Comparison of ENCODE assay signal across 8 cellular contexts in genomic region chr11:64146036-64146943, GRCh38. TPM values are rescaled to one million over a fixed set of nuclear protein-coding genes. Genes with fewer than 3 reads are reported as not detected.
A peak's percentile ranks its signal among the peaks of the same experiment; 100 is the strongest.
DNase-seq lines count a peak whose midpoint lies in the region; ATAC-seq and TF ChIP-seq lines count a peak whose summit lies in the region.

No MANE protein-coding gene starts in this region.

- H3K4me2 ChIP-seq in Loucy (ENCODE audit: low read depth, low read length, poor library complexity, severe bottlenecking): no peak overlapping the region

- no peaks in the 10 kb centered on the region for H3F3A ChIP-seq in Loucy (ENCODE audit: low read depth)

- peak; percentile 81 for TF ChIP-seq CTCF in Loucy (conservative IDR thresholded peaks at IDR 0.05; ENCODE audit: low read length)

- no peak overlapping the region for H3K9ac ChIP-seq in Loucy (ENCODE audit: low read depth, low read length, poor library complexity, severe bottlenecking)

- no peaks in the 10 kb centered on the region for H3K79me2 ChIP-seq in Loucy (ENCODE audit: insufficient read depth, low read length)

- H3K9me2 ChIP-seq in Loucy (replicated peaks; ENCODE audit: low read depth, low read length): no peaks in the 10 kb centered on the region

- H3K27me3 ChIP-seq in Loucy (ENCODE audit: insufficient read depth, low read length, poor library complexity, severe bottlenecking): no peaks in the 10 kb centered on the region

- ATAC-seq in GM19455 (IDR thresholded peaks at IDR 0.05; ENCODE audit: unreplicated experiment): no peak

- H3K4me3 ChIP-seq in Loucy (ENCODE audit: low read length, poor library complexity, severe bottlenecking): no peak overlapping the region

- in situ Hi-C loops in G401 (cut with HindIII; ENCODE audit: low sequenced_read_pairs): no loop called here

- H3K4me1 ChIP-seq in Loucy (ENCODE audit: insufficient read depth, low read length, poor library complexity, severe bottlenecking): no peaks in the 10 kb centered on the region

- H3K9me3 ChIP-seq in Loucy (ENCODE audit: insufficient read depth, low read depth, low read length): no peaks in the 10 kb centered on the region

- H2AFZ ChIP-seq in Loucy (ENCODE audit: low read length): no peak overlapping the region

- H3K36me3 ChIP-seq in Loucy (ENCODE audit: insufficient read depth, low read length): no peaks in the 10 kb centered on the region

- H4K20me1 ChIP-seq in Loucy (ENCODE audit: insufficient read depth, low read length, poor library complexity, severe bottlenecking): no peaks in the 10 kb centered on the region

- DNase-seq in Daoy (ENCODE audit: low read depth): peak; percentile 51
- peak in 4 of 5 experiments; percentile 17 to 71 (median 38) for DNase-seq in T-helper 2 cell
- peak; percentile 20 for DNase-seq in amniotic epithelial cell (ENCODE audit: low read depth)
- peak; percentile 31 for DNase-seq in iris pigment epithelial cell (ENCODE audit: low read depth)
- peak in 2 of 3 donors; percentile 31 to 42 for DNase-seq in stimulated activated CD4-positive, alpha-beta T cell treated with anti-CD3 and anti-CD28 coated beads, TNF-alpha, amount 100 ng/mL, for 1 hour (ENCODE audit: low read depth in 3 of 3, low spot score in 1 of 3)
- DNase-seq in G401 (ENCODE audit: low spot score): no peak

RNA-seq across cellular contexts. Expression of gene MACROD1, which starts 19.6 kb away (rescaled TPM):
- total RNA-seq in Daoy (2014; rRNA removed; shearing (Covaris generic)): 19.4 and 47.1 TPM in 2 replicates
- 85.0 and 93.2 TPM in 2 replicates for total RNA-seq in G401 (2014; rRNA removed; shearing (Covaris generic))

RNA-seq across cellular contexts. Expression of gene STIP1, which starts 39.7 kb away (rescaled TPM):
- 283 and 358 TPM in 2 replicates for total RNA-seq in Daoy (2014; rRNA removed; shearing (Covaris generic))
- 241 and 363 TPM in 2 replicates for total RNA-seq in G401 (2014; rRNA removed; shearing (Covaris generic))
